Comparison of ENCODE assay signal across 18 cellular contexts in the genomic region with DNA sequence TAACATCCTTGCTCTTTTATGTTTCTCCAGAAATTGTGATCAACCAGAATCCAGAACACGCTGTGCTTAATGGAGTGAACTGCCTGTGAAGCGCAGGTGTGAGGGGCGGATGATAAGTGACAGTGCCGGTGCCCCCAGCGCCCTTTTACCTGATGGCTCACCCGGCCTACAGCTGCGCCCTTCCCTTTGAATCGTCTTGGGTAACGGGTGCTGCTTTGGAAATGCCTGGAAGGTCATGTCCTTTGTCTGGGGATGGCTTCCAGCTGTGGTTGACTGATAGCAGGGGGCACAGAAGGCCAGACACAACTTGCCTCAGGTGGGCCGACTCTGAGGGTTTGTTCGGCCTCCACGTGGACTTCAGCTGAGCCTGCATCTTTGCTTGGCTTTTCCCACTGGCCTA.
"Had no signal": no experiment of that assay in that cellular context is flagged by ENCODE, and none has a peak within 500 bp of the region (broad histone marks: within the 10 kb centered on the region; RNA-seq: fewer than 3 reads in every experiment).

No MANE protein-coding gene starts in this region.

- H3K27me3 ChIP-seq: ascending aorta, breast epithelium, gastrocnemius medialis, heart left ventricle, tibial nerve, uterus had no signal

- H3K4me1 ChIP-seq: breast epithelium, uterus had no signal

- H3K4me3 ChIP-seq: ascending aorta, breast epithelium, gastrocnemius medialis, heart left ventricle, left ventricle myocardium inferior, mucosa of descending colon, tibial nerve, uterus had no signal

- DNase-seq: activated CD4-positive, alpha-beta T cell treated with anti-CD3 and anti-CD28 coated beads for 4 hours; activated CD8-positive, alpha-beta memory T cell treated with anti-CD3 and anti-CD28 coated beads, Interleukin-2, amount 50 U/mL, for 4 hours; activated gamma-delta T cell; activated T-cell treated with anti-CD3 and anti-CD28 coated beads, Interleukin-2, amount 50 U/mL, for 4 hours; effector CD8-positive, alpha-beta T cell; gastrocnemius medialis; heart left ventricle; left ventricle myocardium inferior; mucosa of descending colon; naive thymus-derived CD4-positive, alpha-beta T cell; stimulated activated CD8-positive, alpha-beta memory T cell treated with anti-CD3 and anti-CD28 coated beads, Interleukin-4, amount 100 ng/mL, for 48 hours; SW 1271; uterus had no signal

- H3K36me3 ChIP-seq: ascending aorta, breast epithelium, gastrocnemius medialis, heart left ventricle, left ventricle myocardium inferior, tibial nerve, uterus had no signal

- ATAC-seq: activated T-cell treated with anti-CD3 and anti-CD28 coated beads, Interleukin-2, amount 50 U/mL, for 4 hours; esophagus mucosa; gastrocnemius medialis; heart left ventricle; mucosa of descending colon; naive thymus-derived CD4-positive, alpha-beta T cell; WTC11 had no signal

- H3K27ac ChIP-seq: ascending aorta, breast epithelium, gastrocnemius medialis, heart left ventricle, left ventricle myocardium inferior, tibial nerve, uterus had no signal

- H3K9me3 ChIP-seq: ascending aorta, breast epithelium, gastrocnemius medialis, mucosa of descending colon, tibial nerve, uterus had no signal
